ENCODE assay signal across 8 cellular contexts in the genomic region with DNA sequence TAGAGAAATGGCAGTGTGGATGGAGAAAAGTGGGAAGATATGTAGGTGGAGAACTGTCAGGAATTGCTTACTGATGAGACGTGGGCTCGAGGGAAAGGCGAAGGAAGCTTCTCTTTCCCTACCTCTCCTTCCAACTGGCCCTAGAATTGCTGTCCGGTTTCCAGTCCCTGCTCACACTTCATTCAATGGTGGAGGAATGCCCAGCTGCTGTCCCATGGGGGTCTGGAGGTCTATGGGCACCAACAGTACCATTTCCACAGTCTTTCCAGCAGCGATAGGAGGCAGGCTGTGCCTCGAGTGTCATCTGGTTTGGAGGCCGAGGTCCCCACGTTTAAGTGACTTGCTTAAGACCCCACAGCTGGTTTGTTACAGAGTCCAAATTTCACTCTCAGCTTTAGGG.
DNase-seq lines count a peak whose midpoint lies in the region; ATAC-seq lines count a peak whose summit lies in the region.

No MANE protein-coding gene starts in this region.

- peak overlapping the region; percentile 95 for H3K4me3 Mint-ChIP-seq in activated naive CD8-positive, alpha-beta T cell

- H3K4me3 ChIP-seq in iPS-15b (ENCODE audit: low read depth, low read length) (peak overlapping the region; percentile 61), stomach smooth muscle (ENCODE audit: low read length in 2 of 2) (peak overlapping the region; percentile 75 to 84)

- H3K36me3 Mint-ChIP-seq in activated naive CD8-positive, alpha-beta T cell = no peaks in the 10 kb centered on the region

- H3K4me1 Mint-ChIP-seq in activated naive CD8-positive, alpha-beta T cell (ENCODE audit: low read depth) = peaks cover 25% of the 10 kb centered on the region

- H3K27me3 ChIP-seq in iPS-15b (ENCODE audit: control insufficient read depth, insufficient read depth, low read length) (peaks cover 42% of the 10 kb centered on the region), stomach smooth muscle (ENCODE audit: control insufficient read depth in 1 of 2, insufficient read depth in 2 of 2, low read length in 2 of 2) (no peaks in the 10 kb centered on the region)

- H3K36me3 ChIP-seq in iPS-15b (ENCODE audit: control insufficient read depth, insufficient read depth, low read length) = no peaks in the 10 kb centered on the region
- H3K36me3 ChIP-seq in stomach smooth muscle (ENCODE audit: control insufficient read depth in 2 of 2, insufficient read depth in 2 of 2, low read length in 2 of 2) = no peaks in the 10 kb centered on the region

- H3K9ac ChIP-seq in iPS-15b (ENCODE audit: low read depth, low read length) = no peak overlapping the region
- H3K9ac ChIP-seq in stomach smooth muscle (ENCODE audit: low read length in 2 of 2) = peak overlapping the region; percentile 32 to 60

- no peaks in the 10 kb centered on the region for H3K27me3 Mint-ChIP-seq in activated naive CD8-positive, alpha-beta T cell

- H3K9me3 Mint-ChIP-seq in activated naive CD8-positive, alpha-beta T cell (ENCODE audit: low read depth) = no peaks in the 10 kb centered on the region

- H3K27ac ChIP-seq in stomach smooth muscle (ENCODE audit: low read length) = peak overlapping the region; percentile 67

- H3K4me1 ChIP-seq in iPS-15b (ENCODE audit: control insufficient read depth, insufficient read depth, low read length) = no peaks in the 10 kb centered on the region
- H3K4me1 ChIP-seq in stomach smooth muscle (ENCODE audit: control insufficient read depth, insufficient read depth, low read length) = peaks cover 9% of the 10 kb centered on the region

- ATAC-seq in HG03175 (IDR thresholded peaks at IDR 0.05; ENCODE audit: unreplicated experiment) = peak; percentile 15
- ATAC-seq in GM19397 (IDR thresholded peaks at IDR 0.05; ENCODE audit: unreplicated experiment) = no peak
- no peak for ATAC-seq in HG03045 (IDR thresholded peaks at IDR 0.05; ENCODE audit: unreplicated experiment)

- DNase-seq in hepatic stellate cell (ENCODE audit: low spot score) (no peak), COR-L47 (lab: John Stamatoyannopoulos, UW) (no peak)

- no peaks in the 10 kb centered on the region for H3K9me3 ChIP-seq in iPS-15b (ENCODE audit: control insufficient read depth, insufficient read depth, low read length)
- no peaks in the 10 kb centered on the region for H3K9me3 ChIP-seq in stomach smooth muscle (ENCODE audit: control insufficient read depth in 2 of 2, low read length in 2 of 2)

- peak overlapping the region; percentile 88 for H3K27ac Mint-ChIP-seq in activated naive CD8-positive, alpha-beta T cell
